Comparison of ENCODE assay signal across 1 cellular context in genomic region chr4:4541661-4542570, GRCh38.
TF ChIP-seq lines count a peak whose summit lies in the region.

STX18 (minus strand) TSS chr4:4542048; CDS start chr4:4541964, 84 bp downstream.

TF ChIP-seq in K562, 482 proteins besides CTCF, POLR2A, EP300 and RAD21 (continued from another document and continues in another):
- TF ChIP-seq NKRF (IDR thresholded peaks at IDR 0.05; ENCODE audit: borderline replicate concordance), result peak; percentile 66; the same call in 1 of the 2 replicates
- TF ChIP-seq ATF4 (CRISPR knock-in tag; IDR thresholded peaks at IDR 0.05), result no peak
- TF ChIP-seq MCM3 (IDR thresholded peaks at IDR 0.05), result no peak
- no peak for TF ChIP-seq HNRNPUL1 (IDR thresholded peaks at IDR 0.05; ENCODE audit: low read length)
- no peak for TF ChIP-seq ZFP30 (CRISPR knock-in tag; IDR thresholded peaks at IDR 0.05; ENCODE audit: borderline replicate concordance)
- TF ChIP-seq, protein P1, sequence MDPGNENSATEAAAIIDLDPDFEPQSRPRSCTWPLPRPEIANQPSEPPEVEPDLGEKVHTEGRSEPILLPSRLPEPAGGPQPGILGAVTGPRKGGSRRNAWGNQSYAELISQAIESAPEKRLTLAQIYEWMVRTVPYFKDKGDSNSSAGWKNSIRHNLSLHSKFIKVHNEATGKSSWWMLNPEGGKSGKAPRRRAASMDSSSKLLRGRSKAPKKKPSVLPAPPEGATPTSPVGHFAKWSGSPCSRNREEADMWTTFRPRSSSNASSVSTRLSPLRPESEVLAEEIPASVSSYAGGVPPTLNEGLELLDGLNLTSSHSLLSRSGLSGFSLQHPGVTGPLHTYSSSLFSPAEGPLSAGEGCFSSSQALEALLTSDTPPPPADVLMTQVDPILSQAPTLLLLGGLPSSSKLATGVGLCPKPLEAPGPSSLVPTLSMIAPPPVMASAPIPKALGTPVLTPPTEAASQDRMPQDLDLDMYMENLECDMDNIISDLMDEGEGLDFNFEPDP (CRISPR knock-in tag; IDR thresholded peaks at IDR 0.05), result no peak
- peak; percentile 98 for TF ChIP-seq ESRRA (IDR thresholded peaks at IDR 0.05; ENCODE audit: borderline replicate concordance, low read depth)
- TF ChIP-seq MECOM (CRISPR knock-in tag; IDR thresholded peaks at IDR 0.05), result no peak
- TF ChIP-seq, protein P2, sequence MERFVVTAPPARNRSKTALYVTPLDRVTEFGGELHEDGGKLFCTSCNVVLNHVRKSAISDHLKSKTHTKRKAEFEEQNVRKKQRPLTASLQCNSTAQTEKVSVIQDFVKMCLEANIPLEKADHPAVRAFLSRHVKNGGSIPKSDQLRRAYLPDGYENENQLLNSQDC (CRISPR knock-in tag; IDR thresholded peaks at IDR 0.05), result peak; percentile 85; the same call in 1 of the 2 replicates
- peak; percentile 96 for TF ChIP-seq RBFOX2 (IDR thresholded peaks at IDR 0.05; ENCODE audit: low read depth, low read length)
- TF ChIP-seq BDP1 (IDR thresholded peaks at IDR 0.05; ENCODE audit: insufficient read depth, insufficient read length), result no peak
- peak in 1 of 2 experiments; percentile 88; a peak in 2 of 4 replicates for TF ChIP-seq TEAD1 (CRISPR knock-in tag; IDR thresholded peaks at IDR 0.05)
- peak; percentile 67; the same call in 1 of the 2 replicates for TF ChIP-seq JUND (IDR thresholded peaks at IDR 0.05; ENCODE audit: borderline replicate concordance, low read depth, low read length)
- peak; percentile 52; the same call in 1 of the 3 replicates for TF ChIP-seq JUND (tag; IDR thresholded peaks at IDR 0.05; ENCODE audit: borderline replicate concordance, low read depth, low read length)
- peak; percentile 55; the same call in 1 of the 2 replicates for TF ChIP-seq TEAD4 (IDR thresholded peaks at IDR 0.05; ENCODE audit: low read length)
- TF ChIP-seq TEAD4 (CRISPR knock-in tag; IDR thresholded peaks at IDR 0.05; ENCODE audit: borderline replicate concordance), result no peak
- no peak for TF ChIP-seq ZNF75A (CRISPR knock-in tag; IDR thresholded peaks at IDR 0.05)
- no peak for TF ChIP-seq NUFIP1 (IDR thresholded peaks at IDR 0.05; ENCODE audit: partially characterized antibody)
- no peak for TF ChIP-seq CEBPZ (IDR thresholded peaks at IDR 0.05; ENCODE audit: borderline replicate concordance, low read depth, low read length)
- TF ChIP-seq, protein P3, sequence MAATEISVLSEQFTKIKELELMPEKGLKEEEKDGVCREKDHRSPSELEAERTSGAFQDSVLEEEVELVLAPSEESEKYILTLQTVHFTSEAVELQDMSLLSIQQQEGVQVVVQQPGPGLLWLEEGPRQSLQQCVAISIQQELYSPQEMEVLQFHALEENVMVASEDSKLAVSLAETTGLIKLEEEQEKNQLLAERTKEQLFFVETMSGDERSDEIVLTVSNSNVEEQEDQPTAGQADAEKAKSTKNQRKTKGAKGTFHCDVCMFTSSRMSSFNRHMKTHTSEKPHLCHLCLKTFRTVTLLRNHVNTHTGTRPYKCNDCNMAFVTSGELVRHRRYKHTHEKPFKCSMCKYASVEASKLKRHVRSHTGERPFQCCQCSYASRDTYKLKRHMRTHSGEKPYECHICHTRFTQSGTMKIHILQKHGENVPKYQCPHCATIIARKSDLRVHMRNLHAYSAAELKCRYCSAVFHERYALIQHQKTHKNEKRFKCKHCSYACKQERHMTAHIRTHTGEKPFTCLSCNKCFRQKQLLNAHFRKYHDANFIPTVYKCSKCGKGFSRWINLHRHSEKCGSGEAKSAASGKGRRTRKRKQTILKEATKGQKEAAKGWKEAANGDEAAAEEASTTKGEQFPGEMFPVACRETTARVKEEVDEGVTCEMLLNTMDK (IDR thresholded peaks at IDR 0.05; ENCODE audit: borderline replicate concordance, insufficient read depth, low read depth, low read length, poor library complexity, severe bottlenecking), result no peak
- no peak for TF ChIP-seq ZNF134 (CRISPR knock-in tag; conservative IDR thresholded peaks at IDR 0.05)
- TF ChIP-seq PURB (CRISPR knock-in tag; IDR thresholded peaks at IDR 0.05; ENCODE audit: low read depth), result no peak
- TF ChIP-seq HNRNPH1 (optimal IDR thresholded peaks at IDR 0.05; ENCODE audit: low read depth, low read length), result no peak
- TF ChIP-seq ZFX (CRISPR knock-in tag; IDR thresholded peaks at IDR 0.05), result peak; percentile 100
- TF ChIP-seq, protein P4, sequence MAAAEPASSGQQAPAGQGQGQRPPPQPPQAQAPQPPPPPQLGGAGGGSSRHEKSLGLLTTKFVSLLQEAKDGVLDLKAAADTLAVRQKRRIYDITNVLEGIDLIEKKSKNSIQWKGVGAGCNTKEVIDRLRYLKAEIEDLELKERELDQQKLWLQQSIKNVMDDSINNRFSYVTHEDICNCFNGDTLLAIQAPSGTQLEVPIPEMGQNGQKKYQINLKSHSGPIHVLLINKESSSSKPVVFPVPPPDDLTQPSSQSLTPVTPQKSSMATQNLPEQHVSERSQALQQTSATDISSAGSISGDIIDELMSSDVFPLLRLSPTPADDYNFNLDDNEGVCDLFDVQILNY (CRISPR knock-in tag; IDR thresholded peaks at IDR 0.05), result peak; percentile 87
- TF ChIP-seq, protein P5, sequence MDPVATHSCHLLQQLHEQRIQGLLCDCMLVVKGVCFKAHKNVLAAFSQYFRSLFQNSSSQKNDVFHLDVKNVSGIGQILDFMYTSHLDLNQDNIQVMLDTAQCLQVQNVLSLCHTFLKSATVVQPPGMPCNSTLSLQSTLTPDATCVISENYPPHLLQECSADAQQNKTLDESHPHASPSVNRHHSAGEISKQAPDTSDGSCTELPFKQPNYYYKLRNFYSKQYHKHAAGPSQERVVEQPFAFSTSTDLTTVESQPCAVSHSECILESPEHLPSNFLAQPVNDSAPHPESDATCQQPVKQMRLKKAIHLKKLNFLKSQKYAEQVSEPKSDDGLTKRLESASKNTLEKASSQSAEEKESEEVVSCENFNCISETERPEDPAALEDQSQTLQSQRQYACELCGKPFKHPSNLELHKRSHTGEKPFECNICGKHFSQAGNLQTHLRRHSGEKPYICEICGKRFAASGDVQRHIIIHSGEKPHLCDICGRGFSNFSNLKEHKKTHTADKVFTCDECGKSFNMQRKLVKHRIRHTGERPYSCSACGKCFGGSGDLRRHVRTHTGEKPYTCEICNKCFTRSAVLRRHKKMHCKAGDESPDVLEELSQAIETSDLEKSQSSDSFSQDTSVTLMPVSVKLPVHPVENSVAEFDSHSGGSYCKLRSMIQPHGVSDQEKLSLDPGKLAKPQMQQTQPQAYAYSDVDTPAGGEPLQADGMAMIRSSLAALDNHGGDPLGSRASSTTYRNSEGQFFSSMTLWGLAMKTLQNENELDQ (CRISPR knock-in tag; IDR thresholded peaks at IDR 0.05; ENCODE audit: borderline replicate concordance), result peak; percentile 82; the same call in 1 of the 2 replicates
- no peak for TF ChIP-seq SLC30A9 (CRISPR knock-in tag; IDR thresholded peaks at IDR 0.05)
- peak; percentile 79; the same call in 1 of the 2 replicates for TF ChIP-seq ZFP91 (CRISPR knock-in tag; IDR thresholded peaks at IDR 0.05)
- TF ChIP-seq ZNF280B (CRISPR knock-in tag; IDR thresholded peaks at IDR 0.05), result no peak
- TF ChIP-seq RNF2 (IDR thresholded peaks at IDR 0.05), result peak; percentile 89; the same call in 1 of the 2 replicates
- TF ChIP-seq SP1 (CRISPR knock-in tag; IDR thresholded peaks at IDR 0.05), result peak; percentile 98
- no peak for TF ChIP-seq MYBL2 (IDR thresholded peaks at IDR 0.05; ENCODE audit: low read depth)
- no peak for TF ChIP-seq MYBL2 (CRISPR knock-in tag; IDR thresholded peaks at IDR 0.05; ENCODE audit: borderline replicate concordance)
- TF ChIP-seq ELF1 (tag; IDR thresholded peaks at IDR 0.05), result peak; percentile 62
- TF ChIP-seq, protein P6, sequence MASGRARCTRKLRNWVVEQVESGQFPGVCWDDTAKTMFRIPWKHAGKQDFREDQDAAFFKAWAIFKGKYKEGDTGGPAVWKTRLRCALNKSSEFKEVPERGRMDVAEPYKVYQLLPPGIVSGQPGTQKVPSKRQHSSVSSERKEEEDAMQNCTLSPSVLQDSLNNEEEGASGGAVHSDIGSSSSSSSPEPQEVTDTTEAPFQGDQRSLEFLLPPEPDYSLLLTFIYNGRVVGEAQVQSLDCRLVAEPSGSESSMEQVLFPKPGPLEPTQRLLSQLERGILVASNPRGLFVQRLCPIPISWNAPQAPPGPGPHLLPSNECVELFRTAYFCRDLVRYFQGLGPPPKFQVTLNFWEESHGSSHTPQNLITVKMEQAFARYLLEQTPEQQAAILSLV (tag; IDR thresholded peaks at IDR 0.05), result no peak
- TF ChIP-seq ZNF395 (CRISPR knock-in tag; IDR thresholded peaks at IDR 0.05), result peak; percentile 88
- peak; percentile 100 for TF ChIP-seq ZEB2 (IDR thresholded peaks at IDR 0.05)
- no peak for TF ChIP-seq TFAM (CRISPR knock-in tag; conservative IDR thresholded peaks at IDR 0.05)
